Comparison of ENCODE assay signal across 24 cellular contexts in genomic region chr6:155330133-155330734, GRCh38.
"Had no signal": no experiment of that assay in that cellular context is flagged by ENCODE, and none has a peak within 500 bp of the region (broad histone marks: within the 10 kb centered on the region; RNA-seq: fewer than 3 reads in every experiment).

No MANE protein-coding gene starts in this region.

- H3K36me3 ChIP-seq: brain microvascular endothelial cell had no signal

- DNase-seq: activated CD4-positive, CD25-positive, alpha-beta regulatory T cell; activated CD8-positive, alpha-beta memory T cell treated with anti-CD3 and anti-CD28 coated beads, Interleukin-2, amount 10 ng/mL, durations not matched to agents 7 days and 5 days; activated gamma-delta T cell; activated naive CD4-positive, alpha-beta T cell treated with anti-CD3 and anti-CD28 coated beads for 36 hours; activated naive CD8-positive, alpha-beta T cell treated with anti-CD3 and anti-CD28 coated beads, Interleukin-2, amount 50 U/mL, for 24 hours; activated T-cell treated with anti-CD3 and anti-CD28 coated beads, Interleukin-2, amount 50 U/mL, for 24 hours; amniotic stem cell; brain microvascular endothelial cell; cerebellar nuclear complex; Karpas-422; MM.1S; NCI-H1105; NCI-H1436; NCI-H1694 treated with DMSO at 0.1 percent for 48 hours; NCI-H2081; NCI-H510A treated with DMSO at 0.1 percent for 48 hours; NCI-H69; NK-92 treated with Interleukin-12 subunit alpha and Interleukin-12 subunit beta, amount 100 ng/mL, for 24 hours; T-helper 1 cell had no signal

- FAIRE-seq: K562 had no signal

- H3K36me3 Mint-ChIP-seq: activated CD8-positive, alpha-beta memory T cell treated with anti-CD3 and anti-CD28 coated beads, Interleukin-2, amount 10 ng/mL, durations not matched to agents 7 days and 5 days had no signal

- H3K9me3 Mint-ChIP-seq: activated T-cell treated with anti-CD3 and anti-CD28 coated beads, Interleukin-2, amount 50 U/mL, for 24 hours had no signal

- H3K27me3 ChIP-seq: brain microvascular endothelial cell had no signal

- ATAC-seq: activated CD8-positive, alpha-beta memory T cell treated with anti-CD3 and anti-CD28 coated beads, Interleukin-2, amount 10 ng/mL, durations not matched to agents 7 days and 5 days; activated naive CD8-positive, alpha-beta T cell treated with anti-CD3 and anti-CD28 coated beads, Interleukin-2, amount 50 U/mL, for 24 hours; K562; Panc1; Right ventricle myocardium inferior had no signal

- H3K27me3 Mint-ChIP-seq: activated naive CD8-positive, alpha-beta T cell treated with anti-CD3 and anti-CD28 coated beads, Interleukin-2, amount 50 U/mL, for 24 hours; activated T-cell treated with anti-CD3 and anti-CD28 coated beads, Interleukin-2, amount 50 U/mL, for 24 hours had no signal

- H3K27ac ChIP-seq: brain microvascular endothelial cell, SK-N-MC, VCaP had no signal

- H3K27ac Mint-ChIP-seq: activated CD8-positive, alpha-beta memory T cell treated with anti-CD3 and anti-CD28 coated beads, Interleukin-2, amount 10 ng/mL, durations not matched to agents 7 days and 5 days; activated naive CD4-positive, alpha-beta T cell treated with anti-CD3 and anti-CD28 coated beads for 36 hours; activated naive CD8-positive, alpha-beta T cell treated with anti-CD3 and anti-CD28 coated beads, Interleukin-2, amount 50 U/mL, for 24 hours; activated T-cell treated with anti-CD3 and anti-CD28 coated beads, Interleukin-2, amount 50 U/mL, for 24 hours had no signal

- H3K4me3 ChIP-seq: K562, SK-N-MC had no signal

- H3K4me3 Mint-ChIP-seq: activated CD8-positive, alpha-beta memory T cell treated with anti-CD3 and anti-CD28 coated beads, Interleukin-2, amount 10 ng/mL, durations not matched to agents 7 days and 5 days; activated naive CD4-positive, alpha-beta T cell treated with anti-CD3 and anti-CD28 coated beads for 36 hours; activated naive CD8-positive, alpha-beta T cell treated with anti-CD3 and anti-CD28 coated beads, Interleukin-2, amount 50 U/mL, for 24 hours; activated T-cell treated with anti-CD3 and anti-CD28 coated beads, Interleukin-2, amount 50 U/mL, for 24 hours had no signal
